Comparison of ENCODE assay signal across 15 cellular contexts in genomic region chr1:3353901-3354300, GRCh38.
"Had no signal": no experiment of that assay in that cellular context is flagged by ENCODE, and none has a peak within 500 bp of the region (broad histone marks: within the 10 kb centered on the region; RNA-seq: fewer than 3 reads in every experiment).

No MANE protein-coding gene starts in this region.

- H3K4me1 ChIP-seq: foreskin keratinocyte had no signal

- H3K27ac Mint-ChIP-seq: activated naive CD4-positive, alpha-beta T cell treated with anti-CD3 and anti-CD28 coated beads, Interleukin-2, amount 10 ng/mL, durations not matched to agents 7 days and 5 days; activated T-helper 17 cell treated with anti-CD3 and anti-CD28 coated beads, Interleukin-2, amount 50 U/mL, for 72 hours; T-helper 1 cell treated with Interleukin-12 subunit alpha and Interleukin-12 subunit beta and Interleukin-4 antibody, amounts not matched to agents 30 μg/mL and 1 μg/mL, for 36 hours had no signal

- H3K36me3 Mint-ChIP-seq: activated naive CD4-positive, alpha-beta T cell treated with anti-CD3 and anti-CD28 coated beads, Interleukin-2, amount 10 ng/mL, durations not matched to agents 7 days and 5 days had no signal

- H3K36me3 ChIP-seq: ovary, WERI-Rb-1 had no signal

- H3K4me3 ChIP-seq: ovary, smooth muscle cell, testis had no signal

- H3K4me2 ChIP-seq: smooth muscle cell had no signal

- H3K27me3 ChIP-seq: foreskin keratinocyte, ovary, testis had no signal

- H3K27ac ChIP-seq: foreskin keratinocyte, ovary, WERI-Rb-1 had no signal

- H3K9me3 Mint-ChIP-seq: activated naive CD4-positive, alpha-beta T cell treated with anti-CD3 and anti-CD28 coated beads, Interleukin-2, amount 10 ng/mL, durations not matched to agents 7 days and 5 days; activated T-helper 17 cell treated with anti-CD3 and anti-CD28 coated beads, Interleukin-2, amount 50 U/mL, for 72 hours; neural crest cell; T-helper 1 cell treated with Interleukin-12 subunit alpha and Interleukin-12 subunit beta and Interleukin-4 antibody, amounts not matched to agents 30 μg/mL and 1 μg/mL, for 36 hours had no signal

- DNase-seq: activated CD4-positive, alpha-beta T cell treated with anti-CD3 and anti-CD28 coated beads, Interleukin-2, amount 50 U/mL, for 48 hours; activated naive CD4-positive, alpha-beta T cell treated with anti-CD3 and anti-CD28 coated beads, Interleukin-2, amount 10 ng/mL, durations not matched to agents 7 days and 5 days; central memory CD4-positive, alpha-beta T cell; effector CD8-positive, alpha-beta T cell; foreskin keratinocyte; midbrain; ovary; retina; stimulated activated naive CD8-positive, alpha-beta T cell treated with anti-CD3 and anti-CD28 coated beads, Interleukin-15, Interleukin-2, amounts not matched to agents 100 U/mL and 50 U/mL, for 24 hours; testis; WERI-Rb-1 had no signal

- H3K27me3 Mint-ChIP-seq: activated naive CD4-positive, alpha-beta T cell treated with anti-CD3 and anti-CD28 coated beads, Interleukin-2, amount 10 ng/mL, durations not matched to agents 7 days and 5 days had no signal

- ATAC-seq: activated T-helper 17 cell treated with anti-CD3 and anti-CD28 coated beads, Interleukin-2, amount 50 U/mL, for 72 hours; foreskin keratinocyte; stimulated activated naive CD8-positive, alpha-beta T cell treated with anti-CD3 and anti-CD28 coated beads, Interleukin-15, Interleukin-2, amounts not matched to agents 100 U/mL and 50 U/mL, for 24 hours had no signal

- H3K4me1 Mint-ChIP-seq: activated naive CD4-positive, alpha-beta T cell treated with anti-CD3 and anti-CD28 coated beads, Interleukin-2, amount 10 ng/mL, durations not matched to agents 7 days and 5 days; activated T-helper 17 cell treated with anti-CD3 and anti-CD28 coated beads, Interleukin-2, amount 50 U/mL, for 72 hours had no signal

- H3K9me3 ChIP-seq: ovary, testis had no signal

- H3K4me3 Mint-ChIP-seq: activated naive CD4-positive, alpha-beta T cell treated with anti-CD3 and anti-CD28 coated beads, Interleukin-2, amount 10 ng/mL, durations not matched to agents 7 days and 5 days; activated T-helper 17 cell treated with anti-CD3 and anti-CD28 coated beads, Interleukin-2, amount 50 U/mL, for 72 hours; neural crest cell; T-helper 1 cell treated with Interleukin-12 subunit alpha and Interleukin-12 subunit beta and Interleukin-4 antibody, amounts not matched to agents 30 μg/mL and 1 μg/mL, for 36 hours had no signal
